In the genomic region with DNA sequence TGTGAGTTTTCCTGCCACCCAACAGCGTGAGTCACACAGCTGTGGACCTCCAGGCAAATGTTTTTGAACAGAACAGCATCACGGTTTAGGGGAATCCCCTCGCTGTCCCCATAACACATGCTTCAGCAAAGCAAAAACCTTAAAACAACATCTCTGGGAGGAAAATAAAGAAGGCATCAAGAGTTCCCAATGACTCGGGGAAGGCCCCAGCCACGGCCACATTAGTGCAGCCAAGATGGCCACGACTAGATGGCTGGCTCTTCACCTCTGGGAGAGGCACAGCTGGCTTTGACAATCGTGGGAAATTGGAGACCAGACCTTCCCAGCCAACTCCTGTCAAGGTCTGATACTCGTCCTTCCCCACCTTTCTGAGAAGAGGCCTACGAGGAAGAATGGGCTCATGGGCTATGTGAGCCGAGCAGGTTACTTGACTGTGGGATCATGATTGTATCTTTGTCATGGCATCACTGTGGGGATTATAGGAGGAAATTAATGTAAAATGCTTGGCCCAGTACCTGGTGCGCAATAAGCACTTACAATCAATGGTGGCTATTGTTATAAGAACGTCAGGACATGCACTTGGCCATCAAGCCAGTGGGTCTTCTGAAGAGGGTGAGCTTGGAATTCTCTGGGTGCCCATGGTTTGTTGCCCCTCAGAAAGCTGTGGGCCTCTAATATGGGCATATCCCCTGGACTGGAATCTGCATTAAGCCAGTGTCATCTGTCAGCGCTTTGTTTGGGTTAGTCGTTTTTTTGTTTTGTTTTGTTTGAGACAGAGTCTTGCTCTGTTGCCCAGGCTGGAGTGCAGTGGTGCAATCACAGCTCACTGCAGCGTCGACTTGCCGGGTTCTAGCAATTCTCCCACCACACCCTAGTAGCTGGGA, we compare ENCODE assay signal across 8 cellular contexts. TPM values are rescaled to one million over a fixed set of nuclear protein-coding genes. Genes with fewer than 3 reads are reported as not detected.
DNase-seq lines count a peak whose midpoint lies in the region; ATAC-seq, FAIRE-seq and TF ChIP-seq lines count a peak whose summit lies in the region.

No MANE protein-coding gene starts in this region.

- H4K20me1 ChIP-seq in SU-DHL-6 (ENCODE audit: low read depth, low read length) = no peaks in the 10 kb centered on the region

- H3K27ac ChIP-seq in SU-DHL-6 (ENCODE audit: low read depth, low read length) (peak overlapping the region; percentile 84), right lobe of liver (peak overlapping the region in 2 of 3 donors; percentile 37 to 60), small intestine (ENCODE audit: low read depth in 1 of 2, low read length in 1 of 2) (peak overlapping the region in 1 of 2 donors; percentile 89)

- ATAC-seq in HG02588 (IDR thresholded peaks at IDR 0.05; ENCODE audit: unreplicated experiment) (peak; percentile 59), right lobe of liver (peak in 1 of 4 donors; percentile 2)

- DNase-seq in EH (ENCODE audit: low read depth) (peak; percentile 90), amniotic epithelial cell (ENCODE audit: low read depth) (peak; percentile 67), right lobe of liver (peak in 1 of 3 donors; percentile 53), small intestine (no peak), NOMO-1 (lab: John Stamatoyannopoulos, UW; ENCODE audit: unreplicated experiment in 2 of 2) (no peak)
- peak; percentile 33 for DNase-seq in stimulated activated CD8-positive, alpha-beta memory T cell treated with anti-CD3 and anti-CD28 coated beads, Interleukin-7, amount 100 ng/mL, for 24 hours (ENCODE audit: low read depth)

- H3K4me1 ChIP-seq in right lobe of liver (peaks cover 0 to 21% (median 5%) of the 10 kb centered on the region in 4 donors), small intestine (ENCODE audit: control insufficient read depth in 2 of 2, insufficient read depth in 1 of 2, low read depth in 1 of 2, low read length in 1 of 2) (peaks cover 0 to 6% of the 10 kb centered on the region in 2 donors)

- H3K36me3 ChIP-seq in SU-DHL-6 (ENCODE audit: low read length) (no peaks in the 10 kb centered on the region), right lobe of liver (no peaks in the 10 kb centered on the region), small intestine (ENCODE audit: control insufficient read depth in 2 of 2, insufficient read depth in 2 of 2, low read length in 2 of 2) (no peaks in the 10 kb centered on the region)

- H3K4me3 ChIP-seq in SU-DHL-6 (ENCODE audit: insufficient read depth, low read length, poor library complexity, severe bottlenecking) (peak overlapping the region; percentile 11), right lobe of liver (no peak overlapping the region), small intestine (ENCODE audit: low read depth in 1 of 2, low read length in 2 of 2) (no peak overlapping the region)

- no peaks in the 10 kb centered on the region for H3K9me2 ChIP-seq in SU-DHL-6 (replicated peaks; ENCODE audit: insufficient read depth, low read length)

- no peak for FAIRE-seq in small intestine (lab: Jason Lieb, UNC)

- TF ChIP-seq POLR2A in right lobe of liver (IDR thresholded peaks at IDR 0.05) = no peak

- H3K9ac ChIP-seq in SU-DHL-6 (ENCODE audit: low read length) = peak overlapping the region; percentile 9; the same call in 1 of the 2 replicates

- 64% methylated on average over 6 of the region's 17 CpGs for WGBS in right lobe of liver (ENCODE audit: insufficient coverage, low coverage, low lambda C conversion rate, missing lambda C conversion rate)
- 58 to 75% (median 66%) methylated on average over 17 of the region's 17 CpGs for WGBS in small intestine, 3 donors

- no peaks in the 10 kb centered on the region for H3K79me2 ChIP-seq in SU-DHL-6 (ENCODE audit: insufficient read depth, low read length)

- intact Hi-C loops in right lobe of liver (cut with DNase I) = no loop called here

- H3K9me3 ChIP-seq in SU-DHL-6 (ENCODE audit: insufficient read depth, low read length) (no peaks in the 10 kb centered on the region), right lobe of liver (no peaks in the 10 kb centered on the region), small intestine (ENCODE audit: control insufficient read depth, low read depth) (no peaks in the 10 kb centered on the region)

- H3K27me3 ChIP-seq in SU-DHL-6 (ENCODE audit: low read length) (no peaks in the 10 kb centered on the region), right lobe of liver (no peaks in the 10 kb centered on the region), small intestine (ENCODE audit: control insufficient read depth in 2 of 2, insufficient read depth in 2 of 2, low read length in 2 of 2) (no peaks in the 10 kb centered on the region)

- TF ChIP-seq CTCF in SU-DHL-6 (IDR thresholded peaks at IDR 0.05; ENCODE audit: insufficient read depth, low read length, poor library complexity, severe bottlenecking) = no peak
- no peak for TF ChIP-seq CTCF in right lobe of liver (IDR thresholded peaks at IDR 0.05)

- no peak overlapping the region for H2AFZ ChIP-seq in SU-DHL-6 (ENCODE audit: low read depth, low read length, severe bottlenecking)

- H3K4me2 ChIP-seq in SU-DHL-6 (ENCODE audit: low read depth, low read length, poor library complexity, severe bottlenecking) = peak overlapping the region; percentile 48

- peaks cover 24% of the 10 kb centered on the region for H3F3A ChIP-seq in SU-DHL-6 (ENCODE audit: insufficient read depth)

RNA-seq across cellular contexts. Expression of a gene that starts 43.6 kb away (rescaled TPM):
- total RNA-seq in right lobe of liver = 10 to 100 TPM in 2 of 6 experiments, 1 to 10 TPM in 4; 6.6 to 15.6 (median 9.6) TPM
- polyA plus RNA-seq in small intestine = 1 to 10 TPM; 1.1 to 8.8 (median 5.7) TPM

Comparison
In these comparisons a context has a peak if more than half of its experiments do, and no peak if none do; other contexts are left out.
1. DNase-seq: peak in EH (single experiment), amniotic epithelial cell (single experiment) and stimulated activated CD8-positive, alpha-beta memory T cell treated with anti-CD3 and anti-CD28 coated beads, Interleukin-7, amount 100 ng/mL, for 24 hours (single experiment); none in small intestine (single experiment) and NOMO-1 (0 of 2).